ENCODE assay signal across 1 cellular context in the genomic region with DNA sequence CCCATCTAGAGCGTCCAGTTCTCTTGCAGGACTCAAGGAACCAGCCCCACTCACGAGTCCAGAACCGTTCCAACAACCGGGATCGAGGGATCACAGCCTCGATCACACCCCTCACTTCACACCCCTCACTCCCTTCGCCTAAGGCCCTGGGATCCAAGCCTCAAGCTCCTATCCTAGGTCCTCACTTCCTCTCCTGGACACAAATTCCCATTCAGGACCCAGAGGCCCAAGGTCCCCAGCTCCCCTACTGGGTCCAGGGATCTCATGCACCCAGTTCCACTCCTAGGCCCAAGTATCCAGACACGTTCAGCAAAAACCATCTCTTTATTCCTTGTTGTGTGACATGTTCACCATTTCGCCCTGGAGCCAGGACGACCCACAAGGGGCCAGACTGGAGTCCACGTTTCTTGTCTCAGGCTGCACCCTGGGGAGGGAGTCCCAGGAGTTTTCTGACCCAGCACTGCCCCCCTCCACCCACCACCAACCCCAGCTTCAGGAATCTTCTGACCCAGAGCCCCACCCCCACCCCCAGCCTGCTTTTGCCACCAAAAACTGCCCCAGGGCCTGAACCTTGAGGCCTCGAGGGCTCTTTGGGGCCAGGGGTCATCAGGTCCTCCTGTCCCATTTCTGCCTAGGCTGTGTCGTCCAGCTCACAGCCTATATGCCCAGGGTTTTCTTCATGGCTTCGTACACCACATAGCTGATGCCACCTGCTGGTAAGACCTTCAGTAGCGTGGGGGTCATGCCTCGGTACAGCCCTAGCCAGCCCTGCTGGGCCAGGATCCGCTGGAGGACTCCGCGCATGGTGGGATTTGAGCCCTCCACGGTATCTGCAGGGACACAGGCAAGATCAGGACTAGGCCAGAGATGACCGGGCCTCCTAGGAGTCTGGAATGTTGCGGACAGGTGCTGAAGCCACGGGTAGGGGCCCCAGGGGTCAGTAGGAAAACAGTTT.
TF ChIP-seq lines count a peak whose summit lies in the region.

No MANE protein-coding gene starts in this region.

TF ChIP-seq in liver, 16 proteins besides CTCF, POLR2A, EP300 and RAD21 (continued from another document):
- TF ChIP-seq, protein P1, sequence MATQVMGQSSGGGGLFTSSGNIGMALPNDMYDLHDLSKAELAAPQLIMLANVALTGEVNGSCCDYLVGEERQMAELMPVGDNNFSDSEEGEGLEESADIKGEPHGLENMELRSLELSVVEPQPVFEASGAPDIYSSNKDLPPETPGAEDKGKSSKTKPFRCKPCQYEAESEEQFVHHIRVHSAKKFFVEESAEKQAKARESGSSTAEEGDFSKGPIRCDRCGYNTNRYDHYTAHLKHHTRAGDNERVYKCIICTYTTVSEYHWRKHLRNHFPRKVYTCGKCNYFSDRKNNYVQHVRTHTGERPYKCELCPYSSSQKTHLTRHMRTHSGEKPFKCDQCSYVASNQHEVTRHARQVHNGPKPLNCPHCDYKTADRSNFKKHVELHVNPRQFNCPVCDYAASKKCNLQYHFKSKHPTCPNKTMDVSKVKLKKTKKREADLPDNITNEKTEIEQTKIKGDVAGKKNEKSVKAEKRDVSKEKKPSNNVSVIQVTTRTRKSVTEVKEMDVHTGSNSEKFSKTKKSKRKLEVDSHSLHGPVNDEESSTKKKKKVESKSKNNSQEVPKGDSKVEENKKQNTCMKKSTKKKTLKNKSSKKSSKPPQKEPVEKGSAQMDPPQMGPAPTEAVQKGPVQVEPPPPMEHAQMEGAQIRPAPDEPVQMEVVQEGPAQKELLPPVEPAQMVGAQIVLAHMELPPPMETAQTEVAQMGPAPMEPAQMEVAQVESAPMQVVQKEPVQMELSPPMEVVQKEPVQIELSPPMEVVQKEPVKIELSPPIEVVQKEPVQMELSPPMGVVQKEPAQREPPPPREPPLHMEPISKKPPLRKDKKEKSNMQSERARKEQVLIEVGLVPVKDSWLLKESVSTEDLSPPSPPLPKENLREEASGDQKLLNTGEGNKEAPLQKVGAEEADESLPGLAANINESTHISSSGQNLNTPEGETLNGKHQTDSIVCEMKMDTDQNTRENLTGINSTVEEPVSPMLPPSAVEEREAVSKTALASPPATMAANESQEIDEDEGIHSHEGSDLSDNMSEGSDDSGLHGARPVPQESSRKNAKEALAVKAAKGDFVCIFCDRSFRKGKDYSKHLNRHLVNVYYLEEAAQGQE (IDR thresholded peaks at IDR 0.05): no peak
- TF ChIP-seq JUND (IDR thresholded peaks at IDR 0.05) (no peak), FOXA2 (IDR thresholded peaks at IDR 0.05) (no peak)
